Comparison of ENCODE assay signal across 13 cellular contexts in genomic region chr6:2961491-2961890, GRCh38. TPM values are rescaled to one million over a fixed set of nuclear protein-coding genes. Genes with fewer than 3 reads are reported as not detected.
A peak's percentile ranks its signal among the peaks of the same experiment; 100 is the strongest.
DNase-seq lines count a peak whose midpoint lies in the region; ATAC-seq and TF ChIP-seq lines count a peak whose summit lies in the region.
"Had no signal": no experiment of that assay in that cellular context is flagged by ENCODE, and none has a peak within 500 bp of the region (broad histone marks: within the 10 kb centered on the region; RNA-seq: fewer than 3 reads in every experiment).

No MANE protein-coding gene starts in this region.

- no peak overlapping the region for H3K4me3 ChIP-seq in Caco-2 (ENCODE audit: low read depth, low read length)
- no peak overlapping the region for H3K4me3 ChIP-seq in Panc1 (ENCODE audit: low read depth in 2 of 2, low read length in 2 of 2)
- H3K4me3 ChIP-seq in gastroesophageal sphincter = no peak overlapping the region
- peak overlapping the region; percentile 2 to 34 for H3K4me3 ChIP-seq in prostate gland
- no peak overlapping the region for H3K4me3 ChIP-seq in foreskin fibroblast (ENCODE audit: low read depth in 1 of 2, low read length in 2 of 2)
- H3K4me3 ChIP-seq in BE2C (ENCODE audit: low read depth, low read length) = no peak overlapping the region
- H3K4me3 ChIP-seq: SK-N-MC, skin epidermis had no signal

- H3K36me3 Mint-ChIP-seq in Caco-2 (ENCODE audit: insufficient read depth, unreplicated experiment) = no peaks in the 10 kb centered on the region
- no peaks in the 10 kb centered on the region for H3K36me3 Mint-ChIP-seq in stimulated activated memory B cell treated with anti-CD40 and anti-IgM and Interleukin-4, amounts not matched to agents 10 μg/mL and 1 μg/mL and 100 μg/mL, for 72 hours

- H3K9me3 ChIP-seq in Caco-2 (no peaks in the 10 kb centered on the region), Panc1 (ENCODE audit: control insufficient read depth, insufficient read depth, low read depth, low read length) (no peaks in the 10 kb centered on the region), gastroesophageal sphincter (no peaks in the 10 kb centered on the region), prostate gland (no peaks in the 10 kb centered on the region), BE2C (no peaks in the 10 kb centered on the region)

- H3K36me3 ChIP-seq in Caco-2 (ENCODE audit: control insufficient read depth, insufficient read depth, low read length) = no peaks in the 10 kb centered on the region
- no peaks in the 10 kb centered on the region for H3K36me3 ChIP-seq in Panc1 (ENCODE audit: control insufficient read depth, insufficient read depth, low read length)
- H3K36me3 ChIP-seq in gastroesophageal sphincter = peaks cover 0 to 14% of the 10 kb centered on the region in 2 donors
- no peaks in the 10 kb centered on the region for H3K36me3 ChIP-seq in prostate gland
- no peaks in the 10 kb centered on the region for H3K36me3 ChIP-seq in BE2C

- no peak for TF ChIP-seq EP300 in gastroesophageal sphincter (IDR thresholded peaks at IDR 0.05)

- H3K4me1 ChIP-seq in Caco-2 = peaks cover 37% of the 10 kb centered on the region
- H3K4me1 ChIP-seq in Panc1 (ENCODE audit: control insufficient read depth, insufficient read depth, low read length) = peaks cover 22% of the 10 kb centered on the region
- peaks cover 0 to 90% (median 25%) of the 10 kb centered on the region in 3 donors for H3K4me1 ChIP-seq in gastroesophageal sphincter
- H3K4me1 ChIP-seq in prostate gland (replicated peaks) = peaks cover 13% of the 10 kb centered on the region
- no peaks in the 10 kb centered on the region; the same call in 1 of the 2 replicates for H3K4me1 ChIP-seq in BE2C

- H3K4me1 Mint-ChIP-seq in Caco-2 (ENCODE audit: low read depth, unreplicated experiment) = peaks cover 34% of the 10 kb centered on the region
- H3K4me1 Mint-ChIP-seq in stimulated activated memory B cell treated with anti-CD40 and anti-IgM and Interleukin-4, amounts not matched to agents 10 μg/mL and 1 μg/mL and 100 μg/mL, for 72 hours = peaks cover 17% of the 10 kb centered on the region

- no TSS peak for BruUV-seq in Caco-2 (replicated peaks; lab: Mats Ljungman, UMichigan)
- BruUV-seq in Panc1 (replicated peaks; lab: Mats Ljungman, UMichigan) = no TSS peak

- in situ Hi-C loops in Panc1 (cut with HindIII; ENCODE audit: low pct_unique_long_range_greater_than_20kb, low sequenced_read_pairs) = no loop called here

- no peaks in the 10 kb centered on the region for H3K9me3 Mint-ChIP-seq in Caco-2 (ENCODE audit: unreplicated experiment)
- no peaks in the 10 kb centered on the region for H3K9me3 Mint-ChIP-seq in stimulated activated memory B cell treated with anti-CD40 and anti-IgM and Interleukin-4, amounts not matched to agents 10 μg/mL and 1 μg/mL and 100 μg/mL, for 72 hours
- H3K9me3 Mint-ChIP-seq: activated CD8-positive, alpha-beta T cell treated with anti-CD3 and anti-CD28 coated beads for 36 hours had no signal

- H3K27ac ChIP-seq in Panc1 (ENCODE audit: low read length) = 0 out of 2 replicates have a peak overlapping the region, but pooled peaks have one; percentile 13
- H3K27ac ChIP-seq in gastroesophageal sphincter = peak overlapping the region in 3 of 4 donors; percentile 38 to 70 (median 66)
- H3K27ac ChIP-seq in prostate gland = peak overlapping the region; percentile 78 to 88
- H3K27ac ChIP-seq: SK-N-MC had no signal

- 86 to 89% methylated on average over 5 to 6 of the region's 6 CpGs for WGBS in gastroesophageal sphincter (ENCODE audit: low coverage in 1 of 2), 2 donors
- WGBS in prostate gland = 54% methylated on average over 6 of the region's 6 CpGs

- TF ChIP-seq POLR2A in gastroesophageal sphincter (IDR thresholded peaks at IDR 0.05) (no peak), prostate gland (IDR thresholded peaks at IDR 0.05) (no peak)

- H3K27me3 ChIP-seq in Caco-2 (replicated peaks; ENCODE audit: control insufficient read depth, insufficient read depth, low read length) (no peaks in the 10 kb centered on the region), Panc1 (ENCODE audit: control insufficient read depth, insufficient read depth, low read length) (no peaks in the 10 kb centered on the region), gastroesophageal sphincter (no peaks in the 10 kb centered on the region), prostate gland (replicated peaks; ENCODE audit: insufficient read depth) (no peaks in the 10 kb centered on the region), BE2C (no peaks in the 10 kb centered on the region)

- TF ChIP-seq CTCF in Caco-2 (IDR thresholded peaks at IDR 0.05; ENCODE audit: insufficient read depth in 1 of 2, low read depth in 1 of 2, low read length in 1 of 2, severe bottlenecking in 1 of 2, unreplicated experiment in 1 of 2) (no peak), Panc1 (IDR thresholded peaks at IDR 0.05) (no peak), gastroesophageal sphincter (IDR thresholded peaks at IDR 0.05) (no peak), prostate gland (IDR thresholded peaks at IDR 0.05) (no peak), foreskin fibroblast (IDR thresholded peaks at IDR 0.05; ENCODE audit: low read depth, low read length) (no peak), BE2C (IDR thresholded peaks at IDR 0.05; ENCODE audit: low read depth, low read length) (no peak)

- H3K27me3 Mint-ChIP-seq in Caco-2 (ENCODE audit: insufficient read depth, unreplicated experiment) = no peaks in the 10 kb centered on the region
- H3K27me3 Mint-ChIP-seq in stimulated activated memory B cell treated with anti-CD40 and anti-IgM and Interleukin-4, amounts not matched to agents 10 μg/mL and 1 μg/mL and 100 μg/mL, for 72 hours = no peaks in the 10 kb centered on the region
- H3K27me3 Mint-ChIP-seq: activated CD8-positive, alpha-beta T cell treated with anti-CD3 and anti-CD28 coated beads for 36 hours had no signal

- peak overlapping the region; percentile 28 for H3K27ac Mint-ChIP-seq in Caco-2 (ENCODE audit: unreplicated experiment)
- no peak overlapping the region for H3K27ac Mint-ChIP-seq in stimulated activated memory B cell treated with anti-CD40 and anti-IgM and Interleukin-4, amounts not matched to agents 10 μg/mL and 1 μg/mL and 100 μg/mL, for 72 hours
- H3K27ac Mint-ChIP-seq: activated CD8-positive, alpha-beta T cell treated with anti-CD3 and anti-CD28 coated beads for 36 hours had no signal

- DNase-seq in Caco-2 (no peak), Panc1 (ENCODE audit: low read depth, low spot score) (no peak), prostate gland (ENCODE audit: low spot score) (no peak), foreskin fibroblast (no peak), RKO (ENCODE audit: low spot score) (no peak), BE2C (no peak)
- DNase-seq: activated CD8-positive, alpha-beta T cell treated with anti-CD3 and anti-CD28 coated beads for 36 hours; glutamatergic neuron; left cardiac atrium had no signal

- ATAC-seq in Panc1 (no peak), gastroesophageal sphincter (no peak)
- ATAC-seq in stimulated activated memory B cell treated with anti-CD40 and anti-IgM and Interleukin-4, amounts not matched to agents 10 μg/mL and 1 μg/mL and 100 μg/mL, for 72 hours = no peak
- ATAC-seq: activated CD8-positive, alpha-beta T cell treated with anti-CD3 and anti-CD28 coated beads for 36 hours had no signal

- POLR2A ChIA-PET in Caco-2 (lab: Charles Lee) (no interaction called here), Panc1 (lab: Charles Lee) (no interaction called here)

- no peak overlapping the region for H3K4me3 Mint-ChIP-seq in Caco-2 (ENCODE audit: unreplicated experiment)
- no peak overlapping the region for H3K4me3 Mint-ChIP-seq in stimulated activated memory B cell treated with anti-CD40 and anti-IgM and Interleukin-4, amounts not matched to agents 10 μg/mL and 1 μg/mL and 100 μg/mL, for 72 hours
- H3K4me3 Mint-ChIP-seq: activated CD8-positive, alpha-beta T cell treated with anti-CD3 and anti-CD28 coated beads for 36 hours had no signal

- intact Hi-C loops in Caco-2 (cut with micrococcal nuclease; ENCODE audit: unreplicated experiment) = no loop called here
- intact Hi-C loops in Panc1 (cut with micrococcal nuclease; ENCODE audit: unreplicated experiment) = no loop called here
- intact Hi-C loops in prostate gland (cut with DNase I) = no loop called here

- CTCF ChIA-PET in Caco-2 (lab: Charles Lee) (no interaction called here), Panc1 (lab: Charles Lee) (no interaction called here)

RNA-seq across cellular contexts. Expression of gene SERPINB6, which starts 9.9 kb away (rescaled TPM):
- 57.0 and 60.0 TPM in 2 replicates for total RNA-seq in Caco-2 (2022)
- 131 TPM for total RNA-seq in Panc1 (2021; ENCODE audit: unreplicated experiment)
- polyA plus RNA-seq in Panc1 (2012; ENCODE audit: insufficient read length) = 155 TPM
- 100 to 1,000 TPM; 130 to 154 (median 143) TPM for total RNA-seq in gastroesophageal sphincter
- 100 to 1,000 TPM; 155 to 202 TPM for total RNA-seq in prostate gland
- 58.5 TPM for polyA plus RNA-seq in BE2C (2012; ENCODE audit: insufficient read depth, insufficient read length, low read depth)

RNA-seq across cellular contexts. Expression of gene NQO2, which starts 38.2 kb away (rescaled TPM):
- total RNA-seq in Caco-2 (2022) = 35.8 and 37.2 TPM in 2 replicates
- 45.7 TPM for total RNA-seq in Panc1 (2021; ENCODE audit: unreplicated experiment)
- 49.3 TPM for polyA plus RNA-seq in Panc1 (2012; ENCODE audit: insufficient read length)
- 10 to 100 TPM; 15.8 to 32.8 (median 27.2) TPM for total RNA-seq in gastroesophageal sphincter
- 10 to 100 TPM; 27.9 to 34.3 TPM for total RNA-seq in prostate gland
- 19.9 TPM for polyA plus RNA-seq in BE2C (2012; ENCODE audit: insufficient read depth, insufficient read length, low read depth)

RNA-seq across cellular contexts. Expression of gene SERPINB9, which starts 58.4 kb away (rescaled TPM):
- 3.1 and 3.5 TPM in 2 replicates for total RNA-seq in Caco-2 (2022)
- total RNA-seq in Panc1 (2021; ENCODE audit: unreplicated experiment) = 3.8 TPM
- 1.7 TPM for polyA plus RNA-seq in Panc1 (2012; ENCODE audit: insufficient read length)
- 10 to 100 TPM in 1 of 4 donors, 1 to 10 TPM in 3; 5.9 to 16.6 (median 8.0) TPM for total RNA-seq in gastroesophageal sphincter
- 10 to 100 TPM in 1 of 2 donors, 1 to 10 TPM in 1; 3.3 to 50.3 TPM for total RNA-seq in prostate gland
- polyA plus RNA-seq in BE2C (2012; ENCODE audit: insufficient read depth, insufficient read length, low read depth) = 0.86 TPM

Comparison
In these comparisons a context has a peak if more than half of its experiments do, and no peak if none do; other contexts are left out.
1. H3K4me3 ChIP-seq: peak in prostate gland (2 of 2); none in Caco-2 (single experiment), Panc1 (0 of 2), gastroesophageal sphincter (0 of 2), foreskin fibroblast (0 of 2) and BE2C (single experiment).
2. H3K27ac ChIP-seq: peak in every context shown above with its lines; median percentile 83 in prostate gland; 66 in gastroesophageal sphincter; 13 in Panc1.